ENCODE assay signal across 19 cellular contexts in genomic region chr12:45379261-45379660, GRCh38.
DNase-seq lines count a peak whose midpoint lies in the region; ATAC-seq, FAIRE-seq and TF ChIP-seq lines count a peak whose summit lies in the region.
"Had no signal": no experiment of that assay in that cellular context is flagged by ENCODE, and none has a peak within 500 bp of the region (broad histone marks: within the 10 kb centered on the region; RNA-seq: fewer than 3 reads in every experiment).

No MANE protein-coding gene starts in this region.

- intact Hi-C loops in tibial artery (cut with DNase I; ENCODE audit: low total_unique reads) (no loop called here), aorta (cut with DNase I) (no loop called here), kidney (cut with DNase I) (no loop called here)

- no peak overlapping the region for H3K4me3 ChIP-seq in choroid plexus epithelial cell (ENCODE audit: low read depth, low read length)
- no peak overlapping the region for H3K4me3 ChIP-seq in tibial artery
- H3K4me3 ChIP-seq in aorta (ENCODE audit: low read length in 2 of 2), result no peak overlapping the region
- H3K4me3 ChIP-seq in kidney (ENCODE audit: low read length in 2 of 2), result no peak overlapping the region
- H3K4me3 ChIP-seq: skin epidermis had no signal

- ATAC-seq in aorta (ENCODE audit: low FRiP score), result no peak
- ATAC-seq in GM18511 (IDR thresholded peaks at IDR 0.05; ENCODE audit: unreplicated experiment), result no peak
- ATAC-seq: activated CD8-positive, alpha-beta T cell treated with anti-CD3 and anti-CD28 coated beads, Interleukin-2, amount 10 ng/mL, durations not matched to agents 7 days and 5 days; stimulated activated memory B cell treated with anti-CD40 and anti-IgM and Interleukin-4, amounts not matched to agents 10 μg/mL and 1 μg/mL and 100 μg/mL, for 72 hours had no signal

- H3K27me3 ChIP-seq in tibial artery (no peaks in the 10 kb centered on the region), aorta (ENCODE audit: control insufficient read depth in 1 of 2, insufficient read depth in 2 of 2, low read length in 1 of 2) (no peaks in the 10 kb centered on the region)

- H3K9me3 ChIP-seq in tibial artery, result no peaks in the 10 kb centered on the region
- no peaks in the 10 kb centered on the region for H3K9me3 ChIP-seq in aorta (ENCODE audit: control insufficient read depth, low read length)
- H3K9me3 ChIP-seq in kidney (ENCODE audit: control insufficient read depth in 1 of 2, low read length in 2 of 2), result no peaks in the 10 kb centered on the region

- FAIRE-seq in kidney (lab: Jason Lieb, UNC), result no peak
- FAIRE-seq: astrocyte, TTC549 had no signal

- H3K36me3 ChIP-seq in tibial artery, result peaks cover 31 to 47% (median 46%) of the 10 kb centered on the region in 3 donors
- peaks cover 0 to 6% of the 10 kb centered on the region in 2 donors for H3K36me3 ChIP-seq in aorta (ENCODE audit: control insufficient read depth in 1 of 2, insufficient read depth in 2 of 2, low read length in 1 of 2)
- peaks cover 2 to 7% of the 10 kb centered on the region in 2 donors for H3K36me3 ChIP-seq in kidney (ENCODE audit: control insufficient read depth in 1 of 2, insufficient read depth in 2 of 2, low read length in 2 of 2)

- WGBS in aorta, 2 donors, result 73 to 74% methylated on average over 5 of the region's 5 CpGs

- DNase-seq in DMS53 treated with DMSO at 0.1 percent for 48 hours (lab: John Stamatoyannopoulos, UW; ENCODE audit: unreplicated experiment), result peak; percentile 15
- peak; percentile 36 for DNase-seq in LoVo (ENCODE audit: low spot score)
- DNase-seq in choroid plexus epithelial cell (ENCODE audit: low read depth), result peak; percentile 68
- peak; percentile 6 for DNase-seq in kidney tubule cell (ENCODE audit: low spot score)
- no peak for DNase-seq in tibial artery
- no peak for DNase-seq in aorta
- DNase-seq in kidney, result no peak
- DNase-seq: activated CD8-positive, alpha-beta T cell treated with anti-CD3 and anti-CD28 coated beads, Interleukin-2, amount 10 ng/mL, durations not matched to agents 7 days and 5 days; effector CD4-positive, alpha-beta T cell; GOT3; NCI-H1436 treated with DMSO at 0.1 percent for 48 hours; nucleus accumbens; trophoblast cell had no signal

- no peak overlapping the region for H3K9ac ChIP-seq in kidney (ENCODE audit: low read length in 2 of 2)
- H3K9ac ChIP-seq: KMS-11 had no signal

- TF ChIP-seq CTCF in choroid plexus epithelial cell (conservative IDR thresholded peaks at IDR 0.05; ENCODE audit: low read depth, low read length) (no peak), tibial artery (IDR thresholded peaks at IDR 0.05) (no peak), kidney (IDR thresholded peaks at IDR 0.05; ENCODE audit: borderline replicate concordance, extremely low read depth, insufficient read depth) (no peak)

- H3K27ac ChIP-seq in tibial artery, result no peak overlapping the region
- no peak overlapping the region for H3K27ac ChIP-seq in aorta (ENCODE audit: low read depth in 1 of 2, low read length in 2 of 2)
- no peak overlapping the region for H3K27ac ChIP-seq in kidney (ENCODE audit: low read depth in 2 of 2, low read length in 2 of 2)
- H3K27ac ChIP-seq: KMS-11, skin epidermis had no signal

- H3K4me1 ChIP-seq in tibial artery (no peaks in the 10 kb centered on the region), aorta (ENCODE audit: control insufficient read depth in 1 of 2, insufficient read depth in 2 of 2, low read length in 2 of 2) (peaks cover 0 to 2% of the 10 kb centered on the region in 2 donors), kidney (ENCODE audit: control insufficient read depth in 1 of 2, insufficient read depth in 1 of 2, low read depth in 1 of 2, low read length in 2 of 2) (no peaks in the 10 kb centered on the region)

Comparison
In these comparisons a context has a peak if more than half of its experiments do, and no peak if none do; other contexts are left out.
1. DNase-seq: peak in DMS53 treated with DMSO at 0.1 percent for 48 hours (single experiment), LoVo (single experiment), choroid plexus epithelial cell (single experiment) and kidney tubule cell (single experiment); none in tibial artery (0 of 2), aorta (0 of 2) and kidney (single experiment).